Comparison of ENCODE assay signal across 1 cellular context in genomic region chr21:46229133-46229922, GRCh38.
TF ChIP-seq lines count a peak whose summit lies in the region.

No MANE protein-coding gene starts in this region.

TF ChIP-seq in HepG2, 621 proteins besides CTCF, POLR2A, EP300 and RAD21 (continued from another document and continues in another):
- no peak for TF ChIP-seq ZNF414 (CRISPR knock-in tag; IDR thresholded peaks at IDR 0.05)
- peak; percentile 58; the same call in 1 of the 2 replicates for TF ChIP-seq RBFOX2 (IDR thresholded peaks at IDR 0.05; ENCODE audit: low read depth, low read length)
- no peak for TF ChIP-seq PHF5A (CRISPR knock-in tag; IDR thresholded peaks at IDR 0.05; ENCODE audit: low read depth, unreplicated experiment)
- 0 out of 2 replicates have a peak, but pooled peaks have one; percentile 2 for TF ChIP-seq ZNF343 (CRISPR knock-in tag; IDR thresholded peaks at IDR 0.05)
- no peak for TF ChIP-seq ZFP36 (IDR thresholded peaks at IDR 0.05; ENCODE audit: borderline replicate concordance, low read depth, low read length, partially characterized antibody)
- no peak for TF ChIP-seq ZNF142 (CRISPR knock-in tag; IDR thresholded peaks at IDR 0.05)
- TF ChIP-seq XRCC5 (optimal IDR thresholded peaks at IDR 0.05; ENCODE audit: low read length): no peak
- no peak for TF ChIP-seq MEF2D (CRISPR knock-in tag; IDR thresholded peaks at IDR 0.05)
- TF ChIP-seq PBX2 (CRISPR knock-in tag; IDR thresholded peaks at IDR 0.05): no peak
- peak; percentile 19; the same call in 1 of the 2 replicates for TF ChIP-seq KDM2A (CRISPR knock-in tag; IDR thresholded peaks at IDR 0.05; ENCODE audit: borderline replicate concordance, low read depth)
- no peak for TF ChIP-seq MYPOP (CRISPR knock-in tag; IDR thresholded peaks at IDR 0.05)
- TF ChIP-seq ONECUT2 (CRISPR knock-in tag; IDR thresholded peaks at IDR 0.05): no peak
- no peak for TF ChIP-seq ZNF562 (CRISPR knock-in tag; IDR thresholded peaks at IDR 0.05; ENCODE audit: borderline replicate concordance)
- no peak; the same call in 1 of the 2 replicates for TF ChIP-seq ZNF749 (CRISPR knock-in tag; IDR thresholded peaks at IDR 0.05; ENCODE audit: borderline replicate concordance)
- TF ChIP-seq AKAP8 (CRISPR knock-in tag; IDR thresholded peaks at IDR 0.05): no peak
- TF ChIP-seq LBX2 (CRISPR knock-in tag; IDR thresholded peaks at IDR 0.05; ENCODE audit: borderline replicate concordance): no peak
- peak; percentile 58 for TF ChIP-seq PHF8 (CRISPR knock-in tag; IDR thresholded peaks at IDR 0.05)
- no peak for TF ChIP-seq ZSCAN21 (CRISPR knock-in tag; IDR thresholded peaks at IDR 0.05; ENCODE audit: borderline replicate concordance)
- TF ChIP-seq MYC (CRISPR knock-in tag; IDR thresholded peaks at IDR 0.05; ENCODE audit: borderline replicate concordance): peak; percentile 87
- TF ChIP-seq ZNF784 (CRISPR knock-in tag; IDR thresholded peaks at IDR 0.05; ENCODE audit: borderline replicate concordance): no peak
- TF ChIP-seq, protein P1, sequence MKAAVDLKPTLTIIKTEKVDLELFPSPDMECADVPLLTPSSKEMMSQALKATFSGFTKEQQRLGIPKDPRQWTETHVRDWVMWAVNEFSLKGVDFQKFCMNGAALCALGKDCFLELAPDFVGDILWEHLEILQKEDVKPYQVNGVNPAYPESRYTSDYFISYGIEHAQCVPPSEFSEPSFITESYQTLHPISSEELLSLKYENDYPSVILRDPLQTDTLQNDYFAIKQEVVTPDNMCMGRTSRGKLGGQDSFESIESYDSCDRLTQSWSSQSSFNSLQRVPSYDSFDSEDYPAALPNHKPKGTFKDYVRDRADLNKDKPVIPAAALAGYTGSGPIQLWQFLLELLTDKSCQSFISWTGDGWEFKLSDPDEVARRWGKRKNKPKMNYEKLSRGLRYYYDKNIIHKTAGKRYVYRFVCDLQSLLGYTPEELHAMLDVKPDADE (CRISPR knock-in tag; IDR thresholded peaks at IDR 0.05): no peak
- TF ChIP-seq ZNF891 (CRISPR knock-in tag; IDR thresholded peaks at IDR 0.05): 0 out of 2 replicates have a peak, but pooled peaks have one; percentile 19
- TF ChIP-seq BRF2 (CRISPR knock-in tag; IDR thresholded peaks at IDR 0.05): no peak
- TF ChIP-seq ZFY (CRISPR knock-in tag; IDR thresholded peaks at IDR 0.05): peak; percentile 36; the same call in 1 of the 2 replicates
- TF ChIP-seq ZBTB7B (CRISPR knock-in tag; IDR thresholded peaks at IDR 0.05): no peak
- TF ChIP-seq ZNF362 (CRISPR knock-in tag; IDR thresholded peaks at IDR 0.05; ENCODE audit: borderline replicate concordance): no peak
- 0 out of 2 replicates have a peak, but pooled peaks have one; percentile 2 for TF ChIP-seq ZNF776 (CRISPR knock-in tag; IDR thresholded peaks at IDR 0.05)
- no peak for TF ChIP-seq DZIP1 (CRISPR knock-in tag; IDR thresholded peaks at IDR 0.05)
- no peak for TF ChIP-seq SPEN (CRISPR knock-in tag; IDR thresholded peaks at IDR 0.05; ENCODE audit: low read depth)
- TF ChIP-seq ZNF772 (CRISPR knock-in tag; IDR thresholded peaks at IDR 0.05): no peak
- TF ChIP-seq HBP1 (CRISPR knock-in tag; IDR thresholded peaks at IDR 0.05; ENCODE audit: low read depth): no peak
- TF ChIP-seq ZNF136 (CRISPR knock-in tag; IDR thresholded peaks at IDR 0.05; ENCODE audit: low read depth): peak; percentile 60; the same call in 1 of the 2 replicates
- no peak for TF ChIP-seq RXRB (CRISPR knock-in tag; IDR thresholded peaks at IDR 0.05; ENCODE audit: borderline replicate concordance)
- peak; percentile 47; the same call in 1 of the 2 replicates for TF ChIP-seq HES4 (CRISPR knock-in tag; IDR thresholded peaks at IDR 0.05; ENCODE audit: borderline replicate concordance)
- no peak for TF ChIP-seq NFE2L1 (CRISPR knock-in tag; IDR thresholded peaks at IDR 0.05; ENCODE audit: borderline replicate concordance)
- TF ChIP-seq IKZF1 (IDR thresholded peaks at IDR 0.05): no peak
- no peak for TF ChIP-seq GTF2F1 (IDR thresholded peaks at IDR 0.05; ENCODE audit: low read length)
- TF ChIP-seq, protein P2, sequence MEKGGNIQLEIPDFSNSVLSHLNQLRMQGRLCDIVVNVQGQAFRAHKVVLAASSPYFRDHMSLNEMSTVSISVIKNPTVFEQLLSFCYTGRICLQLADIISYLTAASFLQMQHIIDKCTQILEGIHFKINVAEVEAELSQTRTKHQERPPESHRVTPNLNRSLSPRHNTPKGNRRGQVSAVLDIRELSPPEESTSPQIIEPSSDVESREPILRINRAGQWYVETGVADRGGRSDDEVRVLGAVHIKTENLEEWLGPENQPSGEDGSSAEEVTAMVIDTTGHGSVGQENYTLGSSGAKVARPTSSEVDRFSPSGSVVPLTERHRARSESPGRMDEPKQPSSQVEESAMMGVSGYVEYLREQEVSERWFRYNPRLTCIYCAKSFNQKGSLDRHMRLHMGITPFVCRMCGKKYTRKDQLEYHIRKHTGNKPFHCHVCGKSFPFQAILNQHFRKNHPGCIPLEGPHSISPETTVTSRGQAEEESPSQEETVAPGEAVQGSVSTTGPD (CRISPR knock-in tag; IDR thresholded peaks at IDR 0.05): no peak
- TF ChIP-seq GZF1 (CRISPR knock-in tag; IDR thresholded peaks at IDR 0.05): no peak
- peak; percentile 57; the same call in 1 of the 2 replicates for TF ChIP-seq MAZ (IDR thresholded peaks at IDR 0.05; ENCODE audit: borderline replicate concordance, low read depth, low read length)
- TF ChIP-seq MAZ (CRISPR knock-in tag; IDR thresholded peaks at IDR 0.05; ENCODE audit: low read depth): peak; percentile 19; the same call in 1 of the 2 replicates
